Comparison of ENCODE assay signal across 8 cellular contexts in genomic region chr2:25042321-25043240, GRCh38. TPM values are rescaled to one million over a fixed set of nuclear protein-coding genes. Genes with fewer than 3 reads are reported as not detected.
DNase-seq lines count a peak whose midpoint lies in the region; FAIRE-seq and TF ChIP-seq lines count a peak whose summit lies in the region.

No MANE protein-coding gene starts in this region.

- H3K4me3 ChIP-seq in astrocyte (ENCODE audit: insufficient read depth, low read depth, low read length) (peak overlapping the region; percentile 61), iPS-11a (ENCODE audit: low read depth, low read length) (peak overlapping the region; percentile 46), retinal pigment epithelial cell (ENCODE audit: low read length) (peak overlapping the region; percentile 74)

- peak overlapping the region; percentile 92 for H3K4me3 Mint-ChIP-seq in astrocyte (ENCODE audit: unreplicated experiment)

- H3K9me3 ChIP-seq in astrocyte (ENCODE audit: insufficient read depth, low read depth, low read length) = no peaks in the 10 kb centered on the region

- peak overlapping the region; percentile 82 for H2AFZ ChIP-seq in astrocyte (ENCODE audit: low read depth, low read length)

- H3K36me3 ChIP-seq in astrocyte (ENCODE audit: insufficient read depth, low read length) = no peaks in the 10 kb centered on the region

- POLR2A ChIA-PET in HEK293T (lab: Yijun Ruan, JAX) = no interaction called here

- peaks cover 14% of the 10 kb centered on the region for H4K20me1 ChIP-seq in astrocyte (ENCODE audit: insufficient read depth, low read length)

- DNase-seq in Daoy (ENCODE audit: low read depth) (peak; percentile 57), HEK293T (ENCODE audit: extremely low spot score) (peak; percentile 43), NCI-H82 treated with DMSO at 0.1 percent for 48 hours (lab: John Stamatoyannopoulos, UW; ENCODE audit: unreplicated experiment) (peak; percentile 2), astrocyte (ENCODE audit: low read depth) (peak; percentile 21), retinal pigment epithelial cell (ENCODE audit: low read depth) (no peak), cerebellar nuclear complex (lab: John Stamatoyannopoulos, UW) (no peak), SKM-1 (lab: John Stamatoyannopoulos, UW; ENCODE audit: unreplicated experiment) (no peak)

- H3K27ac Mint-ChIP-seq in astrocyte (ENCODE audit: unreplicated experiment) = peak overlapping the region; percentile 88

- no peaks in the 10 kb centered on the region for H3K79me2 ChIP-seq in astrocyte (ENCODE audit: insufficient read depth, low read length)

- peak overlapping the region; percentile 57 for H3K27ac ChIP-seq in astrocyte (ENCODE audit: low read depth, low read length)

- no peak for FAIRE-seq in astrocyte (lab: Jason Lieb, UNC)

- no peaks in the 10 kb centered on the region for H3K27me3 ChIP-seq in astrocyte (ENCODE audit: insufficient read depth, low read length)

- H3K4me1 ChIP-seq in astrocyte (ENCODE audit: insufficient read depth, low read length) = peaks cover 19% of the 10 kb centered on the region

- no peaks in the 10 kb centered on the region for H3K36me3 Mint-ChIP-seq in astrocyte (ENCODE audit: low read depth, unreplicated experiment)

- no peak for TF ChIP-seq CTCF in astrocyte (IDR thresholded peaks at IDR 0.05; ENCODE audit: insufficient read depth, low read depth, low read length)
- TF ChIP-seq CTCF in retinal pigment epithelial cell (conservative IDR thresholded peaks at IDR 0.05; ENCODE audit: low read depth, low read length) = no peak

- peak overlapping the region; percentile 80 for H3K9ac ChIP-seq in astrocyte (ENCODE audit: low read length)

- CTCF ChIA-PET in HEK293T (lab: Yijun Ruan, JAX) = interaction anchor here (1.4 kb wide), 1 partner anchor 87 kb away, joined by 4 read pairs; no protein-coding TSS in a partner anchor

- peak overlapping the region; percentile 97 for H3K4me2 ChIP-seq in astrocyte (ENCODE audit: low read length)

- peaks cover 21% of the 10 kb centered on the region for H3K4me1 Mint-ChIP-seq in astrocyte (ENCODE audit: low read depth, unreplicated experiment)

- H3K27me3 Mint-ChIP-seq in astrocyte (ENCODE audit: low read depth, unreplicated experiment) = peaks cover 12% of the 10 kb centered on the region

- no peaks in the 10 kb centered on the region for H3K9me3 Mint-ChIP-seq in astrocyte (ENCODE audit: unreplicated experiment)

TF ChIP-seq in HEK293T, 16 proteins besides CTCF, POLR2A, EP300 and RAD21:
- TF ChIP-seq BHLHE40 (IDR thresholded peaks at IDR 0.05; ENCODE audit: borderline replicate concordance) (no peak), ZNF384 (IDR thresholded peaks at IDR 0.05) (no peak), LEF1 (IDR thresholded peaks at IDR 0.05; ENCODE audit: borderline replicate concordance) (no peak), FOXA1 (IDR thresholded peaks at IDR 0.05) (no peak)

RNA-seq across cellular contexts. Expression of gene EFR3B, which starts 0.7 kb away (rescaled TPM):
- total RNA-seq in Daoy (2014; rRNA removed; shearing (Covaris generic)) = 2.0 and 4.3 TPM in 2 replicates
- total RNA-seq in astrocyte = 13.3 and 14.7 TPM in 2 replicates

Comparison
In these comparisons a context has a peak if more than half of its experiments do, and no peak if none do; other contexts are left out.
1. DNase-seq: peak in Daoy (single experiment), HEK293T (single experiment), NCI-H82 treated with DMSO at 0.1 percent for 48 hours (single experiment) and astrocyte (single experiment); none in retinal pigment epithelial cell (single experiment), cerebellar nuclear complex (0 of 2) and SKM-1 (single experiment).
2. Peak in every context shown above with its lines, with median percentiles within 50 percentile points of each other: H3K4me3 ChIP-seq.